Comparison of ENCODE assay signal across 8 cellular contexts in the genomic region with DNA sequence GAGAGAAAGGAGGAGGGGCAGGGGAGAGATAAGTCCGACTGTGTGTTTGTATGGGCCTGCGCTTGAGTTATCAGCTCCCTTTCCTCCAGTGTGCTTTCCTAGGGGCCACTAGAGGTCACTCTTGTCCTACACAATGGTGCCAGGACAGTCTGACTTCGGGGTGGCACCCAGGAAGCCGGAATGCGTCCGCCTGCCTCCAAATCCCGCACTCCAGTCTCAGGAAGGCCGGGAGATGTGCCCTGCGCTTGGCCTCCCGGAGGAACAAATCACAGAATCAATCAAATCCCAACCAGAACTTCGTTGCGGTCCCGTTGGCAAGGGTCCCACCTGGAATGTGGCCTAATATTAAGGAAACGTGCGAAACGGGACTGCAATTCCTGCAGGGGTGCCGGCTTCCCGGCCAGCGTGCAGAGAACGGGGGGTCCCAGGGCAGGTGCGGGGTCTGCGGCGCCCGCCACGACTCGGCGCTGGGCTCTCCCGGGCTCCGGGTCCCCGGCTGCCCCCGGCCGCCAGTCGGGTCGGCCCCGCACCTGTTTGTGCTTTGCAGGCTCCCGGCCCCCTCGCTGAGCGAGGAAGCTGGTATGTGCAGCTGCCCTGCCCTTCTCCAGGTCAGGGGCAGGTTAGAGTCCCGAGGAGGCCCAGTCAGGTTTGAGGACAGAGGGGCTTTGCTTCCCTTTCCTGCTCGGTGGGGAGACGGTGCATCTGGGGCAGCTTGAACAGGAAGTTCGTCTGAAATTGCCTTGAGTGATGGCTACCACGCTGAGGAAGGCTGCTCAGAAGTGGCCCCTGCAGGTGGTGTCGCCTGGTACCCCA. TPM values are rescaled to one million over a fixed set of nuclear protein-coding genes. Genes with fewer than 3 reads are reported as not detected.
DNase-seq lines count a peak whose midpoint lies in the region; ATAC-seq and TF ChIP-seq lines count a peak whose summit lies in the region.

No MANE protein-coding gene starts in this region.

- no peaks in the 10 kb centered on the region for H3K9me3 ChIP-seq in mucosa of descending colon

- H3K4me1 ChIP-seq in mucosa of descending colon (ENCODE audit: low read depth) = no peaks in the 10 kb centered on the region

- H3K36me3 ChIP-seq in mucosa of descending colon (ENCODE audit: low read depth) = no peaks in the 10 kb centered on the region

- intact Hi-C loops in mucosa of descending colon (cut with DNase I, micrococcal nuclease) = loop anchor here (5.0 to 10.0 kb wide), 2 partner anchors 707 to 780 kb away; no protein-coding TSS in a partner anchor

- ATAC-seq in GM19467 (IDR thresholded peaks at IDR 0.05; ENCODE audit: unreplicated experiment) = peak; percentile 96
- peak; percentile 85 for ATAC-seq in HG03571 (IDR thresholded peaks at IDR 0.05; ENCODE audit: unreplicated experiment)
- peak; percentile 99 for ATAC-seq in mucosa of descending colon

- H3K4me3 ChIP-seq in epithelial cell of proximal tubule (ENCODE audit: low read depth, low read length) (peak overlapping the region; percentile 69), mucosa of descending colon (peak overlapping the region; percentile 17)

- TF ChIP-seq CTCF in epithelial cell of proximal tubule (conservative IDR thresholded peaks at IDR 0.05; ENCODE audit: low read depth, low read length) (peak; percentile 89), mucosa of descending colon (IDR thresholded peaks at IDR 0.05) (peak; percentile 49)

- DNase-seq in COR-L47 (lab: John Stamatoyannopoulos, UW) (peak; percentile 35), NOMO-1 treated with dmso at 0.1 percent for 144 hours (lab: John Stamatoyannopoulos, UW; ENCODE audit: unreplicated experiment) (peak; percentile 71), epithelial cell of proximal tubule (ENCODE audit: low read depth) (peak; percentile 40), mucosa of descending colon (peak; percentile 76 to 83 (median 77))
- DNase-seq in activated CD8-positive, alpha-beta memory T cell treated with anti-CD3 and anti-CD28 coated beads, Interleukin-2, amount 50 U/mL, for 48 hours = peak; percentile 76
- DNase-seq in stimulated activated CD8-positive, alpha-beta memory T cell treated with anti-CD3 and anti-CD28 coated beads, Interleukin-4, amount 100 ng/mL, for 48 hours = peak; percentile 67

RNA-seq across cellular contexts. Expression of gene HPS1, which starts 21.0 kb away (rescaled TPM):
- total RNA-seq in epithelial cell of proximal tubule (29.2 and 34.6 TPM in 2 replicates), mucosa of descending colon (100 to 1,000 TPM in 1 of 3 donors, 10 to 100 TPM in 2; 80.9 to 101 (median 85.4) TPM)

RNA-seq across cellular contexts. Expression of gene PYROXD2, which starts 52.7 kb away (rescaled TPM):
- total RNA-seq in epithelial cell of proximal tubule (3.7 and 5.8 TPM in 2 replicates), mucosa of descending colon (10 to 100 TPM in 1 of 3 donors, 1 to 10 TPM in 2; 6.3 to 11.6 (median 9.7) TPM)

Comparison
In these comparisons a context has a peak if more than half of its experiments do, and no peak if none do; other contexts are left out.
1. Peak in every context shown above with its lines: DNase-seq, ATAC-seq and H3K4me3 ChIP-seq.